Comparison of ENCODE assay signal across 8 cellular contexts in the genomic region with DNA sequence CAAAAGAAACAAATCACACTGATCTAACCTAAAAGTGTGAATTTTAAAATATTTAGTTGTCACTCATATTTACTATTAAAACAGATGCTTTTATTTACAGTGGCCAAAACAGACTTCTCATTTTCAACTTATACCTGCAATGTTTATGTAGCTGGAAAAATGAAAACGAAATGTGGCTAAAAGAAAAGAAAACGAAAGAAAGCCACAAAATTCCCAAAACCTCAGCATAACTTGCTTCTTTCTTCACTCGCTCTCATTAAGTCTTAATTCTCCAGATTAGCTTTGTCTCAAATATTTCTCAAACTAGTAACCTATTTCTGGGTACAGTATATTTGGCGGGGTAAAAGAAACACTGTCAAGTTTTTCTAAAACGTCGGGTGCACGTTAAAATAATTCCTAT. TPM values are rescaled to one million over a fixed set of nuclear protein-coding genes. Genes with fewer than 3 reads are reported as not detected.
DNase-seq lines count a peak whose midpoint lies in the region; ATAC-seq, FAIRE-seq and TF ChIP-seq lines count a peak whose summit lies in the region.

No MANE protein-coding gene starts in this region.

- H3K9me3 ChIP-seq in astrocyte (ENCODE audit: insufficient read depth, low read depth, low read length) = no peaks in the 10 kb centered on the region
- no peaks in the 10 kb centered on the region for H3K9me3 ChIP-seq in right lobe of liver
- no peaks in the 10 kb centered on the region for H3K9me3 ChIP-seq in thymus (ENCODE audit: control insufficient read depth)

- no peak for TF ChIP-seq POLR2A in right lobe of liver (IDR thresholded peaks at IDR 0.05)

- H3K4me2 ChIP-seq in astrocyte (ENCODE audit: low read length) = peak overlapping the region; percentile 83

- no peak for FAIRE-seq in astrocyte (lab: Jason Lieb, UNC)
- no peak for FAIRE-seq in urothelium cell line (lab: Jason Lieb, UNC)

- peak overlapping the region; percentile 99 for H3K27ac Mint-ChIP-seq in activated T-cell treated with anti-CD3 and anti-CD28 coated beads, Interleukin-2, amount 50 U/mL, for 24 hours
- peak overlapping the region; percentile 98 for H3K27ac Mint-ChIP-seq in astrocyte (ENCODE audit: unreplicated experiment)

- H3K4me3 Mint-ChIP-seq in activated T-cell treated with anti-CD3 and anti-CD28 coated beads, Interleukin-2, amount 50 U/mL, for 24 hours = peak overlapping the region; percentile 97
- H3K4me3 Mint-ChIP-seq in astrocyte (ENCODE audit: unreplicated experiment) = peak overlapping the region; percentile 100

- peaks cover 45% of the 10 kb centered on the region for H4K20me1 ChIP-seq in astrocyte (ENCODE audit: insufficient read depth, low read length)

- H3K79me2 ChIP-seq in astrocyte (ENCODE audit: insufficient read depth, low read length) = peaks cover 57% of the 10 kb centered on the region

- WGBS in right lobe of liver (ENCODE audit: insufficient coverage, low coverage, low lambda C conversion rate, missing lambda C conversion rate) = under 1% methylated on average over 7 of the region's 7 CpGs
- WGBS in thymus = 0% methylated on average over 7 of the region's 7 CpGs

- H3K27me3 Mint-ChIP-seq in activated T-cell treated with anti-CD3 and anti-CD28 coated beads, Interleukin-2, amount 50 U/mL, for 24 hours = no peaks in the 10 kb centered on the region
- no peaks in the 10 kb centered on the region for H3K27me3 Mint-ChIP-seq in astrocyte (ENCODE audit: low read depth, unreplicated experiment)

- intact Hi-C loops in right lobe of liver (cut with DNase I) = loop anchor here in 1 of 2 donors (10.0 kb wide), 1 partner anchor 534 kb away; no protein-coding TSS in a partner anchor

- no peak for DNase-seq in activated T-cell treated with anti-CD3 and anti-CD28 coated beads, Interleukin-2, amount 50 U/mL, for 24 hours
- no peak for DNase-seq in activated T-cell treated with anti-CD3 and anti-CD28 coated beads, Interleukin-2, amount 50 U/mL, for 1 hour
- DNase-seq in astrocyte (ENCODE audit: low read depth) = no peak
- no peak for DNase-seq in right lobe of liver
- no peak for DNase-seq in effector CD4-positive, alpha-beta T cell
- no peak for DNase-seq in urothelium cell line (ENCODE audit: low spot score)
- DNase-seq in DMS153 treated with DMSO at 0.1 percent for 48 hours (lab: John Stamatoyannopoulos, UW; ENCODE audit: unreplicated experiment) = no peak

- peak overlapping the region; percentile 94 for H3K9ac ChIP-seq in astrocyte (ENCODE audit: low read length)

- no peak overlapping the region for H2AFZ ChIP-seq in astrocyte (ENCODE audit: low read depth, low read length)

- H3K27ac ChIP-seq in astrocyte (ENCODE audit: low read depth, low read length) (peak overlapping the region; percentile 87), right lobe of liver (peak overlapping the region; percentile 77 to 79 (median 79)), thymus (ENCODE audit: low read depth) (no peak overlapping the region)

- no peak for ATAC-seq in right lobe of liver

- no peaks in the 10 kb centered on the region for H3K27me3 ChIP-seq in astrocyte (ENCODE audit: insufficient read depth, low read length)
- no peaks in the 10 kb centered on the region for H3K27me3 ChIP-seq in right lobe of liver
- no peaks in the 10 kb centered on the region for H3K27me3 ChIP-seq in thymus (ENCODE audit: control insufficient read depth, insufficient read depth)

- H3K4me3 ChIP-seq in astrocyte (ENCODE audit: insufficient read depth, low read depth, low read length) (peak overlapping the region; percentile 97), right lobe of liver (peak overlapping the region; percentile 65 to 82 (median 77)), thymus (ENCODE audit: low read length) (peak overlapping the region; percentile 77)

- H3K4me1 ChIP-seq in astrocyte (ENCODE audit: insufficient read depth, low read length) (peaks cover 17% of the 10 kb centered on the region), right lobe of liver (peaks cover 0 to 17% (median 3%) of the 10 kb centered on the region in 4 donors), thymus (ENCODE audit: control insufficient read depth, insufficient read depth, low read length) (peaks cover 8% of the 10 kb centered on the region)

- no peaks in the 10 kb centered on the region for H3K36me3 ChIP-seq in astrocyte (ENCODE audit: insufficient read depth, low read length)
- H3K36me3 ChIP-seq in right lobe of liver = no peaks in the 10 kb centered on the region
- H3K36me3 ChIP-seq in thymus (ENCODE audit: control insufficient read depth, insufficient read depth) = no peaks in the 10 kb centered on the region

- H3K36me3 Mint-ChIP-seq in activated T-cell treated with anti-CD3 and anti-CD28 coated beads, Interleukin-2, amount 50 U/mL, for 24 hours (ENCODE audit: low read depth) = peaks cover 56% of the 10 kb centered on the region
- no peaks in the 10 kb centered on the region for H3K36me3 Mint-ChIP-seq in astrocyte (ENCODE audit: low read depth, unreplicated experiment)

- H3K9me3 Mint-ChIP-seq in activated T-cell treated with anti-CD3 and anti-CD28 coated beads, Interleukin-2, amount 50 U/mL, for 24 hours = no peaks in the 10 kb centered on the region
- no peaks in the 10 kb centered on the region for H3K9me3 Mint-ChIP-seq in astrocyte (ENCODE audit: unreplicated experiment)

- no peak for TF ChIP-seq CTCF in astrocyte (IDR thresholded peaks at IDR 0.05; ENCODE audit: insufficient read depth, low read depth, low read length)
- TF ChIP-seq CTCF in right lobe of liver (IDR thresholded peaks at IDR 0.05) = no peak

- peaks cover 49% of the 10 kb centered on the region for H3K4me1 Mint-ChIP-seq in activated T-cell treated with anti-CD3 and anti-CD28 coated beads, Interleukin-2, amount 50 U/mL, for 24 hours (ENCODE audit: low read depth)
- H3K4me1 Mint-ChIP-seq in astrocyte (ENCODE audit: low read depth, unreplicated experiment) = peaks cover 13% of the 10 kb centered on the region

RNA-seq across cellular contexts. Expression of gene CSTF3, which starts 0.7 kb away (rescaled TPM):
- total RNA-seq in astrocyte = 46.5 and 47.5 TPM in 2 replicates
- total RNA-seq in right lobe of liver = 10 to 100 TPM; 11.5 to 14.0 (median 12.0) TPM
- 46.1 TPM for polyA plus RNA-seq in thymus
